In genomic region chr9:33160446-33160845, GRCh38 we compare ENCODE assay signal across 8 cellular contexts. TPM values are rescaled to one million over a fixed set of nuclear protein-coding genes. Genes with fewer than 3 reads are reported as not detected.
DNase-seq lines count a peak whose midpoint lies in the region; ATAC-seq, FAIRE-seq and TF ChIP-seq lines count a peak whose summit lies in the region.
"Not testable (repeated sequence)": the region's sequence is repeated elsewhere in the genome, so short reads cannot be mapped to it uniquely, and the experiment has no call there.

No MANE protein-coding gene starts in this region.

- H3K27ac Mint-ChIP-seq in activated naive CD4-positive, alpha-beta T cell treated with anti-CD3 and anti-CD28 coated beads for 36 hours: peak overlapping the region; percentile 97
- H3K27ac Mint-ChIP-seq in natural killer cell treated with Interleukin-12 subunit alpha and Interleukin-12 subunit beta and Interleukin-15 and Interleukin-18, amount 100 ng/mL, for 72 hours: peak overlapping the region; percentile 97
- H3K27ac Mint-ChIP-seq in stimulated activated effector memory CD8-positive, alpha-beta T cell treated with anti-CD3 and anti-CD28 coated beads, Interleukin-12 subunit alpha, Interleukin-12 subunit beta, amount 100 ng/mL, for 72 hours: peak overlapping the region; percentile 87

- not testable (repeated sequence) for TF ChIP-seq CTCF in 22Rv1 (IDR thresholded peaks at IDR 0.05); dorsolateral prefrontal cortex (IDR thresholded peaks at IDR 0.05 in 54 of 56, conservative IDR thresholded peaks at IDR 0.05 in 2 of 56; ENCODE audit: low read depth in 1 of 56, partially characterized antibody in 56 of 56); hepatocyte (IDR thresholded peaks at IDR 0.05; ENCODE audit: poor library complexity)

- peak; percentile 21 for FAIRE-seq in GM12892 (lab: Jason Lieb, UNC)

- CTCF ChIA-PET in activated naive CD4-positive, alpha-beta T cell treated with anti-CD3 and anti-CD28 coated beads for 36 hours (lab: Charles Lee): interaction anchor here (0.5 to 3.0 kb wide), 6 partner anchors 9 to 66 kb away, joined by 3 to 10 read pairs (median 6); no protein-coding TSS in a partner anchor

- peak overlapping the region; percentile 80 for H3K4me2 ChIP-seq in hepatocyte

- H3K9me2 ChIP-seq in hepatocyte (replicated peaks; ENCODE audit: insufficient read depth): not testable (repeated sequence)

- not testable (repeated sequence) for H3K27me3 ChIP-seq in dorsolateral prefrontal cortex, hepatocyte

- peaks cover 91% of the 10 kb centered on the region for H3K4me1 Mint-ChIP-seq in activated naive CD4-positive, alpha-beta T cell treated with anti-CD3 and anti-CD28 coated beads for 36 hours (ENCODE audit: low read depth)
- peaks cover 82 to 89% of the 10 kb centered on the region in 2 donors for H3K4me1 Mint-ChIP-seq in natural killer cell treated with Interleukin-12 subunit alpha and Interleukin-12 subunit beta and Interleukin-15 and Interleukin-18, amount 100 ng/mL, for 72 hours (ENCODE audit: low read depth in 2 of 2)
- H3K4me1 Mint-ChIP-seq in stimulated activated effector memory CD8-positive, alpha-beta T cell treated with anti-CD3 and anti-CD28 coated beads, Interleukin-12 subunit alpha, Interleukin-12 subunit beta, amount 100 ng/mL, for 72 hours: peaks cover 87% of the 10 kb centered on the region

- 79% methylated on average over 9 of the region's 9 CpGs for WGBS in hepatocyte (ENCODE audit: low lambda C conversion rate, missing lambda C conversion rate)

- H3K4me3 Mint-ChIP-seq in activated naive CD4-positive, alpha-beta T cell treated with anti-CD3 and anti-CD28 coated beads for 36 hours: peak overlapping the region; percentile 64
- H3K4me3 Mint-ChIP-seq in natural killer cell treated with Interleukin-12 subunit alpha and Interleukin-12 subunit beta and Interleukin-15 and Interleukin-18, amount 100 ng/mL, for 72 hours: peak overlapping the region; percentile 70
- peak overlapping the region; percentile 97 for H3K4me3 Mint-ChIP-seq in stimulated activated effector memory CD8-positive, alpha-beta T cell treated with anti-CD3 and anti-CD28 coated beads, Interleukin-12 subunit alpha, Interleukin-12 subunit beta, amount 100 ng/mL, for 72 hours

- H3K9me3 Mint-ChIP-seq in activated naive CD4-positive, alpha-beta T cell treated with anti-CD3 and anti-CD28 coated beads for 36 hours; natural killer cell treated with Interleukin-12 subunit alpha and Interleukin-12 subunit beta and Interleukin-15 and Interleukin-18, amount 100 ng/mL, for 72 hours; stimulated activated effector memory CD8-positive, alpha-beta T cell treated with anti-CD3 and anti-CD28 coated beads, Interleukin-12 subunit alpha, Interleukin-12 subunit beta, amount 100 ng/mL, for 72 hours: not testable (repeated sequence)

- H2AFZ ChIP-seq in hepatocyte: not testable (repeated sequence)

- not testable (repeated sequence) for DNase-seq in GM12892 (ENCODE audit: insufficient read length); SK-N-MC (ENCODE audit: low read depth, low spot score); dorsolateral prefrontal cortex; hepatocyte (ENCODE audit: low spot score); natural killer cell treated with Interleukin-12 subunit alpha and Interleukin-12 subunit beta and Interleukin-15 and Interleukin-18, amount 100 ng/mL, for 72 hours (ENCODE audit: low spot score); stimulated activated effector memory CD8-positive, alpha-beta T cell treated with anti-CD3 and anti-CD28 coated beads, Interleukin-12 subunit alpha, Interleukin-12 subunit beta, amount 100 ng/mL, for 72 hours (ENCODE audit: low spot score in 2 of 2)
- peak; percentile 43 for DNase-seq in activated naive CD4-positive, alpha-beta T cell treated with anti-CD3 and anti-CD28 coated beads for 36 hours

- not testable (repeated sequence) for TF ChIP-seq POLR2A in GM12892 (IDR thresholded peaks at IDR 0.05; ENCODE audit: low read depth, low read length)

- not testable (repeated sequence) for H3K27me3 Mint-ChIP-seq in activated naive CD4-positive, alpha-beta T cell treated with anti-CD3 and anti-CD28 coated beads for 36 hours (ENCODE audit: low read depth); natural killer cell treated with Interleukin-12 subunit alpha and Interleukin-12 subunit beta and Interleukin-15 and Interleukin-18, amount 100 ng/mL, for 72 hours

- not testable (repeated sequence) for H3K9me3 ChIP-seq in SK-N-MC (ENCODE audit: low read depth, low read length); hepatocyte (ENCODE audit: low read depth)

- peaks cover 23% of the 10 kb centered on the region for H4K20me1 ChIP-seq in hepatocyte (ENCODE audit: insufficient read depth, poor library complexity, severe bottlenecking)

- intact Hi-C loops in activated naive CD4-positive, alpha-beta T cell treated with anti-CD3 and anti-CD28 coated beads for 36 hours (cut with micrococcal nuclease): loop anchor here (1.0 to 10.0 kb wide), 3 partner anchors 18 to 884 kb away; partner anchors contain the start of gene UBAP2
- intact Hi-C loops in dorsolateral prefrontal cortex (cut with DNase I): not testable (repeated sequence)

- peak overlapping the region; percentile 56 for H3K4me3 ChIP-seq in SK-N-MC
- peak overlapping the region in 1 of 59 donors; percentile 4 for H3K4me3 ChIP-seq in dorsolateral prefrontal cortex
- not testable (repeated sequence) for H3K4me3 ChIP-seq in hepatocyte

- H3K27ac ChIP-seq in 22Rv1: peak overlapping the region; percentile 94
- H3K27ac ChIP-seq in SK-N-MC: peak overlapping the region; percentile 92
- peak overlapping the region in 54 of 59 donors; percentile 8 to 94 (median 78) for H3K27ac ChIP-seq in dorsolateral prefrontal cortex
- peak overlapping the region; percentile 97 for H3K27ac ChIP-seq in hepatocyte

- peak overlapping the region; percentile 46 for H3K9ac ChIP-seq in SK-N-MC (ENCODE audit: insufficient read length)

- ATAC-seq in natural killer cell treated with Interleukin-12 subunit alpha and Interleukin-12 subunit beta and Interleukin-15 and Interleukin-18, amount 100 ng/mL, for 72 hours; stimulated activated effector memory CD8-positive, alpha-beta T cell treated with anti-CD3 and anti-CD28 coated beads, Interleukin-12 subunit alpha, Interleukin-12 subunit beta, amount 100 ng/mL, for 72 hours: not testable (repeated sequence)

- H3K36me3 Mint-ChIP-seq in activated naive CD4-positive, alpha-beta T cell treated with anti-CD3 and anti-CD28 coated beads for 36 hours (ENCODE audit: low read depth); natural killer cell treated with Interleukin-12 subunit alpha and Interleukin-12 subunit beta and Interleukin-15 and Interleukin-18, amount 100 ng/mL, for 72 hours: not testable (repeated sequence)
- peaks cover 38% of the 10 kb centered on the region for H3K36me3 Mint-ChIP-seq in stimulated activated effector memory CD8-positive, alpha-beta T cell treated with anti-CD3 and anti-CD28 coated beads, Interleukin-12 subunit alpha, Interleukin-12 subunit beta, amount 100 ng/mL, for 72 hours

- H3K4me1 ChIP-seq in hepatocyte (ENCODE audit: insufficient read depth): peaks cover 80% of the 10 kb centered on the region

- H3K36me3 ChIP-seq in SK-N-MC (ENCODE audit: insufficient read depth, low read length); hepatocyte (replicated peaks; ENCODE audit: insufficient read depth, low read depth): not testable (repeated sequence)

- peaks cover 94% of the 10 kb centered on the region for H3K79me2 ChIP-seq in hepatocyte

RNA-seq across cellular contexts. Expression of gene B4GALT1, which starts 6.7 kb away (rescaled TPM):
- polyA plus RNA-seq in GM12892 (2012; ENCODE audit: missing spikeins): 33.9 TPM
- total RNA-seq in activated naive CD4-positive, alpha-beta T cell treated with anti-CD3 and anti-CD28 coated beads for 36 hours: 10 to 100 TPM; 42.8 to 44.1 TPM
- total RNA-seq in dorsolateral prefrontal cortex (10 to 100 TPM in 8 of 120 experiments, 1 to 10 TPM in 112; 2.8 to 13.3 (median 6.0) TPM), hepatocyte (76.3 and 78.3 TPM in 2 replicates)
- 45.6 and 63.9 TPM in 2 replicates for polyA plus RNA-seq in hepatocyte
- total RNA-seq in natural killer cell treated with Interleukin-12 subunit alpha and Interleukin-12 subunit beta and Interleukin-15 and Interleukin-18, amount 100 ng/mL, for 72 hours: 10 to 100 TPM; 51.4 to 90.6 TPM
